ENCODE assay signal across 8 cellular contexts in genomic region chr1:64246294-64246917, GRCh38. TPM values are rescaled to one million over a fixed set of nuclear protein-coding genes. Genes with fewer than 3 reads are reported as not detected.
A peak's percentile ranks its signal among the peaks of the same experiment; 100 is the strongest.
DNase-seq lines count a peak whose midpoint lies in the region; ATAC-seq and TF ChIP-seq lines count a peak whose summit lies in the region.

No MANE protein-coding gene starts in this region.

- no peaks in the 10 kb centered on the region for H3K27me3 ChIP-seq in GM23248 (replicated peaks; ENCODE audit: insufficient read depth)

- no peaks in the 10 kb centered on the region for H3K36me3 ChIP-seq in GM23248 (ENCODE audit: low read depth)

- H3K4me3 ChIP-seq in AG09309 (ENCODE audit: control insufficient read depth, low read depth, low read length) (no peak overlapping the region), GM23248 (no peak overlapping the region), coronary artery (no peak overlapping the region)

- no peak for DNase-seq in AG09309 (ENCODE audit: low read depth)
- DNase-seq in GM23248, result peak; percentile 62
- peak; percentile 69 for DNase-seq in NCI-H82 (lab: John Stamatoyannopoulos, UW)
- DNase-seq in coronary artery (ENCODE audit: low spot score), result no peak
- DNase-seq in myocyte (ENCODE audit: low read depth), result peak; percentile 49
- DNase-seq in NCI-H524 treated with DMSO at 0.1 percent for 48 hours (lab: John Stamatoyannopoulos, UW), result no peak
- no peak for DNase-seq in activated gamma-delta T cell (lab: John Stamatoyannopoulos, UW)

- in situ Hi-C loops in GM23248 (cut with MboI), result loop anchor here (10.0 to 25.0 kb wide), 3 partner anchors 472 to 634 kb away; partner anchors contain the start of gene ROR1

- H3K9me2 ChIP-seq in GM23248 (ENCODE audit: insufficient read depth), result no peaks in the 10 kb centered on the region

- no peak overlapping the region for H2AFZ ChIP-seq in GM23248

- no peak overlapping the region for H3K4me2 ChIP-seq in GM23248 (ENCODE audit: unreplicated experiment)

- no peaks in the 10 kb centered on the region for H3K9me3 ChIP-seq in GM23248 (ENCODE audit: low read depth)

- peaks cover 10% of the 10 kb centered on the region; the same call in 1 of the 2 replicates for H3K4me1 ChIP-seq in GM23248 (ENCODE audit: insufficient read depth)

- no peaks in the 10 kb centered on the region for H3K79me2 ChIP-seq in GM23248 (ENCODE audit: insufficient read depth)

- H3K27ac ChIP-seq in GM23248 (no peak overlapping the region), coronary artery (no peak overlapping the region)

- no peaks in the 10 kb centered on the region for H4K20me1 ChIP-seq in GM23248 (ENCODE audit: insufficient read depth)

- TF ChIP-seq CTCF in AG09309 (IDR thresholded peaks at IDR 0.05; ENCODE audit: control insufficient read depth, insufficient read depth, low read depth, low read length, missing control alignments) (peak; percentile 53), coronary artery (IDR thresholded peaks at IDR 0.05) (peak; percentile 56)

- ATAC-seq in GM19397 (IDR thresholded peaks at IDR 0.05; ENCODE audit: unreplicated experiment), result no peak

- WGBS in GM23248 (ENCODE audit: low coverage in 1 of 2, low lambda C conversion rate in 2 of 2, missing lambda C conversion rate in 2 of 2), 2 experiments, result 7 to 8% methylated on average over 4 of the region's 4 CpGs

- no peak overlapping the region for H3K9ac ChIP-seq in GM23248

- no peaks in the 10 kb centered on the region for H3F3A ChIP-seq in GM23248 (ENCODE audit: insufficient read depth)

RNA-seq across cellular contexts. Expression of gene UBE2U, which starts 43.0 kb away (rescaled TPM):
- total RNA-seq in GM23248 (2014; rRNA removed; shearing (Covaris generic)), result not detected in 2 replicates
- polyA plus RNA-seq in GM23248 (2016; fragmentation: Nextera tagmentation; extraction: Ambion mirVana), result not detected in 2 replicates
- total RNA-seq in myocyte, result not detected in 2 replicates
- polyA plus RNA-seq in myocyte (2012), result not detected

Comparison
In these comparisons a context has a peak if more than half of its experiments do, and no peak if none do; other contexts are left out.
1. DNase-seq: peak in GM23248 (single experiment), NCI-H82 (single experiment) and myocyte (single experiment); none in AG09309 (single experiment), coronary artery (single experiment), NCI-H524 treated with DMSO at 0.1 percent for 48 hours (single experiment) and activated gamma-delta T cell (single experiment).